13 cellular contexts compared by ENCODE assay signal in the genomic region with DNA sequence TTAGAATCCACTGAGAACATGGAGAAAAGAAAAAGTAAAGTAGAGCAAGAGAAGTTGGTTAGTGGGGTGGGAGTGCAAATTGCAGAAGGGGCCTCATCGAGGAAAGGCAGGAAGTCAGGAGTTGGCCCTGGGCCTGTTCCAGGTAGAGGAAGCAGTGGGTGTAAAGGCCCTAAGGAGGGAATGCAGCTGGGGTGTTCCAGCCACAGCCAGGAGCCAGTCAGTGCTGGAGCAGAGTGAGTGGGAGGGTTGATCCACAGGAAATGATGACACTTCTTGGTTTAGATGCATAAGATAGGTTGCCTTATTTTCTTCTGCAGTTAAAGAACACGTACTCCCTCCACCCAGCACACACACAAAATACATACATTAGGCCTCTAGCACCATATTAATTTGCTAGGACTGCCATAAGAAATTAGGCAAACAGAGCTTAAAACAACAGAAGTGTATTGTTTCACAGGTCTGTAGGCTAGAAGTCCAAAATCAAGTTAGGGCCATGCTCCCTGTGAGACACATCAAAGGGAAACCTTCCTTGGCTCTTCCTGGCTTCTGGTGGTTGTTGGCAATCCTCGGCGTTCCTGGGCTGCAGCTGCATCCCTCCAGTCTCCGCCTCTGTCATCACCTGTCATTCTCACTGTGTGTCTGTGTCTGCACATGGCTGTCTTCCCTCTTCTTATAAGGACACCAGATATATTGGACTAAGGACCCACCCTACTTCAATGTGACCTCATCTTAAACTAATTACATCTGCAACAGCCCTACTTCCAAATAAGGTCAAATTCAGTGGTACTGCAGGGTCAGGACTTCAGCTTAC.
DNase-seq lines count a peak whose midpoint lies in the region; TF ChIP-seq lines count a peak whose summit lies in the region.
"Had no signal": no experiment of that assay in that cellular context is flagged by ENCODE, and none has a peak within 500 bp of the region (broad histone marks: within the 10 kb centered on the region; RNA-seq: fewer than 3 reads in every experiment).

No MANE protein-coding gene starts in this region.

- H2AFZ ChIP-seq in GM23248, result peak overlapping the region; percentile 60; the same call in 1 of the 2 replicates

- H3K27ac ChIP-seq in GM23248 (no peak overlapping the region), SK-N-MC (peak overlapping the region; percentile 81), dorsolateral prefrontal cortex (no peak overlapping the region)
- H3K27ac ChIP-seq: epithelial cell of prostate, thoracic aorta had no signal

- H3K4me2 ChIP-seq in GM23248 (ENCODE audit: unreplicated experiment), result no peak overlapping the region

- DNase-seq in AG10803 (ENCODE audit: low read depth) (peak; percentile 3), GM23248 (peak; percentile 8), SK-N-MC (ENCODE audit: low read depth, low spot score) (peak; percentile 76), choroid plexus epithelial cell (ENCODE audit: low read depth) (peak; percentile 60), NCI-H2196 (lab: John Stamatoyannopoulos, UW; ENCODE audit: unreplicated experiment) (no peak), amniotic stem cell (lab: John Stamatoyannopoulos, UW) (no peak), ecto neural progenitor cell (ENCODE audit: low spot score) (no peak), dorsolateral prefrontal cortex (no peak)
- DNase-seq: Caco-2, naive B cell, NCI-H1105 treated with DMSO at 0.1 percent for 48 hours had no signal

- 12 to 17% methylated on average over 5 of the region's 5 CpGs for WGBS in GM23248 (ENCODE audit: low coverage in 1 of 2, low lambda C conversion rate in 2 of 2, missing lambda C conversion rate in 2 of 2), 2 experiments

- in situ Hi-C loops in GM23248 (cut with MboI), result no loop called here

- intact Hi-C loops in dorsolateral prefrontal cortex (cut with DNase I), result no loop called here

- H3K27me3 ChIP-seq in GM23248 (replicated peaks; ENCODE audit: insufficient read depth), result peaks cover 14% of the 10 kb centered on the region; the same call in 1 of the 2 replicates
- no peaks in the 10 kb centered on the region for H3K27me3 ChIP-seq in dorsolateral prefrontal cortex

- no peaks in the 10 kb centered on the region for H3F3A ChIP-seq in GM23248 (ENCODE audit: insufficient read depth)

- H3K9me2 ChIP-seq in GM23248 (ENCODE audit: insufficient read depth), result no peaks in the 10 kb centered on the region

- H3K79me2 ChIP-seq in GM23248 (ENCODE audit: insufficient read depth), result no peaks in the 10 kb centered on the region

- TF ChIP-seq CTCF in AG10803 (conservative IDR thresholded peaks at IDR 0.05; ENCODE audit: low read length) (no peak), choroid plexus epithelial cell (conservative IDR thresholded peaks at IDR 0.05; ENCODE audit: low read depth, low read length) (no peak), dorsolateral prefrontal cortex (IDR thresholded peaks at IDR 0.05 in 54 of 56, conservative IDR thresholded peaks at IDR 0.05 in 2 of 56; ENCODE audit: low read depth in 1 of 56, partially characterized antibody in 56 of 56) (no peak)

- H3K4me3 ChIP-seq in AG10803 (ENCODE audit: low read length) (no peak overlapping the region), GM23248 (no peak overlapping the region), SK-N-MC (peak overlapping the region; percentile 30), choroid plexus epithelial cell (ENCODE audit: low read depth, low read length) (no peak overlapping the region), dorsolateral prefrontal cortex (no peak overlapping the region)
- H3K4me3 ChIP-seq: thoracic aorta had no signal

- H3K9me3 ChIP-seq in GM23248 (ENCODE audit: low read depth) (no peaks in the 10 kb centered on the region), SK-N-MC (ENCODE audit: low read depth, low read length) (no peaks in the 10 kb centered on the region)
- H3K9me3 ChIP-seq: Caco-2, thoracic aorta had no signal

- H3K9ac ChIP-seq in GM23248, result no peak overlapping the region
- H3K9ac ChIP-seq in SK-N-MC (ENCODE audit: insufficient read length), result no peak overlapping the region

- no peaks in the 10 kb centered on the region for H3K4me1 ChIP-seq in GM23248 (ENCODE audit: insufficient read depth)
- H3K4me1 ChIP-seq: Caco-2 had no signal

- H3K36me3 ChIP-seq in GM23248 (ENCODE audit: low read depth), result no peaks in the 10 kb centered on the region
- no peaks in the 10 kb centered on the region for H3K36me3 ChIP-seq in SK-N-MC (ENCODE audit: insufficient read depth, low read length)
- H3K36me3 ChIP-seq: thoracic aorta had no signal

- H4K20me1 ChIP-seq in GM23248 (ENCODE audit: insufficient read depth), result no peaks in the 10 kb centered on the region

Comparison
In these comparisons a context has a peak if more than half of its experiments do, and no peak if none do; other contexts are left out.
1. DNase-seq: peak in AG10803 (single experiment), GM23248 (single experiment), SK-N-MC (single experiment) and choroid plexus epithelial cell (single experiment); none in NCI-H2196 (single experiment), amniotic stem cell (single experiment), ecto neural progenitor cell (single experiment) and dorsolateral prefrontal cortex (0 of 10).